6 cellular contexts compared by ENCODE assay signal in the genomic region with DNA sequence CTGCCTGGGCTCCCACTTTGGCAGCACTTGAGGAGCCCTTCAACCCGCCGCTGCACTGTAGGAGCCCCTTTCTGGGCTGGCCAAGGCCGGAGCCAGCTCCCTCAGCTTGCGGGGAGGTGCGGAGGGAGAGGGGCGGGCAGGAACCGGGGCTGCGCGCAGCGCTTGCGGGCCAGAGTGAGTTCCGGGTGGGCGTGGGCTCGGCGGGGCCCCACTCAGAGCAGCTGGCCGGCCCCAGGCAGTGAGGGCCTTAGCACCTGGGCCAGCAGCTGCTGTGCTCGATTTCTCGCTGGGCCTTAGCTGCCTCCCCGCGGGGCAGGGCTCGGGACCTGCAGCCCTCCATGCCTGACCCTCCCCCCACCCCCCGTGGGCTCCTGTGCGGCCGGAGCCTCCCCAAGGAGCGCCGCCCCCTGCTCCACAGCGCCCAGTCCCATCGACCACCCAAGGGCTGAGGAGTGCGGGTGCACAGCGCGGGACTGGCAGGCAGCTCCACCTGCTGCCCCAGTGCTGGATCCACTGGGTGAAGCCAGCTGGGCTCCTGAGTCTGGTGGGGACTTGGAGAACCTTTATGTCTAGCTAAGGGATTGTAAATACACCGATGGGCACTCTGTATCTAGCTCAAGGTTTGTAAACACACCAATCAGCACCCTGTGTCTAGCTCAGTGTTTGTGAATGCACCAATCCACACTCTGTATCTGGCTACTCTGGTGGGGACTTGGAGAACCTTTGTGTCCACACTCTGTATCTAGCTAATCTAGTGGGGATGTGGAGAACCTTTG. TPM values are rescaled to one million over a fixed set of nuclear protein-coding genes. Genes with fewer than 3 reads are reported as not detected.
"Had no signal": no experiment of that assay in that cellular context is flagged by ENCODE, and none has a peak within 500 bp of the region (broad histone marks: within the 10 kb centered on the region; RNA-seq: fewer than 3 reads in every experiment).

No MANE protein-coding gene starts in this region.

RNA-seq across cellular contexts. Expression of gene CES3, which starts 13.3 kb away (rescaled TPM):
- total RNA-seq: dermis microvascular lymphatic vessel endothelial cell, fibroblast of villous mesenchyme, urinary bladder had no signal
- polyA plus RNA-seq: immature natural killer cell had no signal

RNA-seq across cellular contexts. Expression of gene CES4A, which starts 14.0 kb away (rescaled TPM):
- total RNA-seq: SK-MEL-5 had no signal

RNA-seq across cellular contexts. Expression of gene RRAD, which starts 49.0 kb away (rescaled TPM):
- total RNA-seq: activated B cell treated with CpG ODN at 0.5 μM for 24 hours, SK-MEL-5 had no signal
- polyA plus RNA-seq: immature natural killer cell had no signal
